In the genomic region with DNA sequence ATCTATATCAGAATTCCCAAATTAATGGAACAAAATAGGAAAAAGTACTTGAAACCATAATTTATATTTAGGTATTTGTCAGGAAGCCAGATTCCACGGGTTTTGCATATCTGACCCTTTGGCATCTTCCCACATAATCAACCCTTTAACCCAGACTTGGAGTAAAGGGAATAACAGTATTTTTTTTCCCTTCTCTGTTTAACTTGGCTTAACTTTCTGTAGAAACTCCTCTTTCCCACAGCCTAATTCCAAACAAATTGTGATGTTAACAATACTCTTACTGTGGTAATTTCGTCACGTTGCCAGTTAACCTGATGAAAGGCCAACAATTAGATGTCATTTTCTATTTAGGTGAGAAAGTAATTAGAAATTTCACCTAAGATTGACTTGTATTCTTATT, we compare ENCODE assay signal across 17 cellular contexts. TPM values are rescaled to one million over a fixed set of nuclear protein-coding genes. Genes with fewer than 3 reads are reported as not detected.
DNase-seq lines count a peak whose midpoint lies in the region; ATAC-seq, FAIRE-seq and TF ChIP-seq lines count a peak whose summit lies in the region.
"Had no signal": no experiment of that assay in that cellular context is flagged by ENCODE, and none has a peak within 500 bp of the region (broad histone marks: within the 10 kb centered on the region; RNA-seq: fewer than 3 reads in every experiment).

No MANE protein-coding gene starts in this region.

- H3K9me2 ChIP-seq in Karpas-422 (replicated peaks; ENCODE audit: insufficient read depth, low read length): no peaks in the 10 kb centered on the region

- FAIRE-seq in endothelial cell of umbilical vein (lab: Jason Lieb, UNC): no peak
- FAIRE-seq: RCC 7860 had no signal

- H3K79me2 ChIP-seq in Karpas-422 (ENCODE audit: low read length) (no peaks in the 10 kb centered on the region), endothelial cell of umbilical vein (ENCODE audit: control insufficient read depth, insufficient read depth, low read length) (no peaks in the 10 kb centered on the region)

- POLR2A ChIA-PET in endothelial cell of umbilical vein (lab: Charles Lee): no interaction called here

- intact Hi-C loops in endothelial cell of umbilical vein (cut with micrococcal nuclease) (no loop called here), left ventricle myocardium superior (cut with micrococcal nuclease) (no loop called here), Calu3 (cut with micrococcal nuclease; ENCODE audit: unreplicated experiment) (no loop called here)

- TF ChIP-seq CTCF in endothelial cell of umbilical vein (IDR thresholded peaks at IDR 0.05; ENCODE audit: extremely low read depth in 1 of 2, insufficient read depth in 1 of 2, low read depth in 1 of 2, low read length in 2 of 2): no peak
- no peak for TF ChIP-seq CTCF in Calu3 (IDR thresholded peaks at IDR 0.05; ENCODE audit: unreplicated experiment)

- no peaks in the 10 kb centered on the region for H3K9me3 Mint-ChIP-seq in Calu3 (ENCODE audit: low read depth, unreplicated experiment)
- H3K9me3 Mint-ChIP-seq: CD14-positive monocyte had no signal

- no peak for TF ChIP-seq POLR2A in endothelial cell of umbilical vein (IDR thresholded peaks at IDR 0.05; ENCODE audit: low read depth, low read length)

- H3K27ac ChIP-seq in Karpas-422 (ENCODE audit: low read length) (no peak overlapping the region), endothelial cell of umbilical vein (ENCODE audit: insufficient read depth, low read depth, low read length) (no peak overlapping the region)

- no peak overlapping the region for H3K27ac Mint-ChIP-seq in Calu3 (ENCODE audit: unreplicated experiment)
- H3K27ac Mint-ChIP-seq: CD14-positive monocyte had no signal

- H3K9me1 ChIP-seq in endothelial cell of umbilical vein (replicated peaks; ENCODE audit: control insufficient read depth, extremely low read depth, insufficient read depth, low read length): no peaks in the 10 kb centered on the region

- H2AFZ ChIP-seq in Karpas-422 (ENCODE audit: low read length): peak overlapping the region; percentile 41; the same call in 1 of the 2 replicates
- H2AFZ ChIP-seq in endothelial cell of umbilical vein (ENCODE audit: low read depth, low read length): no peak overlapping the region

- no peaks in the 10 kb centered on the region for H3K27me3 Mint-ChIP-seq in Calu3 (ENCODE audit: unreplicated experiment)

- CTCF ChIA-PET in endothelial cell of umbilical vein (lab: Charles Lee) (interaction anchor here (0.9 kb wide), 1 partner anchor 103 kb away, joined by 3 read pairs; no protein-coding TSS in a partner anchor), Calu3 (lab: Charles Lee) (no interaction called here)

- peak; percentile 78 for ATAC-seq in left ventricle myocardium superior

- no peaks in the 10 kb centered on the region for H4K20me1 ChIP-seq in Karpas-422 (ENCODE audit: insufficient read depth, low read depth, low read length)
- no peaks in the 10 kb centered on the region for H4K20me1 ChIP-seq in endothelial cell of umbilical vein (replicated peaks; ENCODE audit: control insufficient read depth, extremely low read depth, insufficient read depth, low read length)

- BruUV-seq in endothelial cell of umbilical vein (replicated peaks; lab: Mats Ljungman, UMichigan): no TSS peak
- no TSS peak for BruUV-seq in Calu3 (replicated peaks; lab: Mats Ljungman, UMichigan)

- H3K27me3 ChIP-seq in Karpas-422 (ENCODE audit: low read length) (no peaks in the 10 kb centered on the region), endothelial cell of umbilical vein (ENCODE audit: control insufficient read depth in 2 of 2, insufficient read depth in 2 of 2, low read length in 2 of 2) (no peaks in the 10 kb centered on the region)

- DNase-seq in EH (ENCODE audit: low read depth): peak; percentile 64
- DNase-seq in Karpas-422: no peak
- peak; percentile 95 for DNase-seq in endothelial cell of umbilical vein (ENCODE audit: low read depth, low spot score)
- no peak for DNase-seq in left ventricle myocardium superior
- DNase-seq in NCI-H524 treated with DMSO at 0.1 percent for 48 hours (lab: John Stamatoyannopoulos, UW): no peak
- no peak for DNase-seq in mucosa of gallbladder (ENCODE audit: low spot score)
- DNase-seq in NCI-H69 (lab: John Stamatoyannopoulos, UW): no peak
- no peak for DNase-seq in Calu3
- DNase-seq: AML-193, MM.1S, NCI-H1105, NCI-H187, NCI-H345, NCI-H526 treated with DMSO at 0.1 percent for 48 hours, SHP77 treated with DMSO at 0.1 percent for 48 hours had no signal

- H3K4me1 ChIP-seq in Karpas-422 (ENCODE audit: low read length) (peaks cover 66% of the 10 kb centered on the region), endothelial cell of umbilical vein (ENCODE audit: control insufficient read depth, extremely low read depth, insufficient read depth, low read length) (peaks cover 7% of the 10 kb centered on the region)

- H3K36me3 ChIP-seq in Karpas-422 (ENCODE audit: insufficient read depth, low read length) (no peaks in the 10 kb centered on the region), endothelial cell of umbilical vein (ENCODE audit: control insufficient read depth in 2 of 2, extremely low read depth in 1 of 2, insufficient read depth in 2 of 2, low read length in 2 of 2) (no peaks in the 10 kb centered on the region)

- no peaks in the 10 kb centered on the region for H3K36me3 Mint-ChIP-seq in Calu3 (ENCODE audit: insufficient read depth, unreplicated experiment)
- H3K36me3 Mint-ChIP-seq: CD14-positive monocyte had no signal

- H3K9ac ChIP-seq in Karpas-422 (ENCODE audit: low read length): no peak overlapping the region
- H3K9ac ChIP-seq in endothelial cell of umbilical vein (replicated peaks; ENCODE audit: extremely low read depth, insufficient read depth, low read length): no peak overlapping the region

- no peak overlapping the region for H3K4me3 Mint-ChIP-seq in Calu3 (ENCODE audit: low read depth, unreplicated experiment)
- H3K4me3 Mint-ChIP-seq: CD14-positive monocyte had no signal

- H3K4me2 ChIP-seq in Karpas-422 (ENCODE audit: low read depth, low read length, poor library complexity, severe bottlenecking) (no peak overlapping the region), endothelial cell of umbilical vein (ENCODE audit: insufficient read depth, low read length) (no peak overlapping the region)

- no peaks in the 10 kb centered on the region for H3K9me3 ChIP-seq in Karpas-422 (ENCODE audit: low read length)
- H3K9me3 ChIP-seq in endothelial cell of umbilical vein (replicated peaks; ENCODE audit: control insufficient read depth, insufficient read depth, low read length): no peaks in the 10 kb centered on the region

- dilution Hi-C loops in endothelial cell of umbilical vein (cut with MboI; ENCODE audit: extremely low pct_ligation_motif_present, low sequenced_read_pairs): no loop called here

- no peaks in the 10 kb centered on the region for H3K4me1 Mint-ChIP-seq in Calu3 (ENCODE audit: low read depth, unreplicated experiment)

- no peak overlapping the region for H3K4me3 ChIP-seq in Karpas-422 (ENCODE audit: low read length)
- H3K4me3 ChIP-seq in endothelial cell of umbilical vein (replicated peaks in 1 of 3; ENCODE audit: insufficient read depth in 1 of 3, low read depth in 1 of 3, low read length in 3 of 3): no peak overlapping the region

TF ChIP-seq in endothelial cell of umbilical vein, 7 proteins besides CTCF, POLR2A, EP300 and RAD21:
- TF ChIP-seq GATA2 (IDR thresholded peaks at IDR 0.05; ENCODE audit: insufficient read depth, insufficient read length, low read depth, low read length): no peak
- no peak for TF ChIP-seq EZH2 (IDR thresholded peaks at IDR 0.05; ENCODE audit: borderline replicate concordance, low read depth, low read length, severe bottlenecking)
- TF ChIP-seq, protein P1, sequence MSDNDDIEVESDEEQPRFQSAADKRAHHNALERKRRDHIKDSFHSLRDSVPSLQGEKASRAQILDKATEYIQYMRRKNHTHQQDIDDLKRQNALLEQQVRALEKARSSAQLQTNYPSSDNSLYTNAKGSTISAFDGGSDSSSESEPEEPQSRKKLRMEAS (IDR thresholded peaks at IDR 0.05; ENCODE audit: insufficient read depth, insufficient read length): no peak

RNA-seq across cellular contexts. Expression of a gene that starts 49.3 kb away (rescaled TPM):
- total RNA-seq in Karpas-422 (2014; rRNA removed; shearing (Covaris generic); ENCODE audit: low replicate concordance): 3.0 and 6.1 TPM in 2 replicates
- total RNA-seq in endothelial cell of umbilical vein (4.4 and 7.5 TPM in 2 replicates), left ventricle myocardium superior (106 TPM), mucosa of gallbladder (20.0 TPM), Calu3 (2022) (19.0 and 23.6 TPM in 2 replicates)
- 1.2 and 1.3 TPM in 2 replicates for polyA plus RNA-seq in endothelial cell of umbilical vein
- 0.71 and 0.90 TPM in 2 replicates for polyA plus RNA-seq in endothelial cell of umbilical vein (2011; cell fraction: cytosol; rRNA removed)
- polyA plus RNA-seq in endothelial cell of umbilical vein (2011; cell fraction: nucleus; rRNA removed): 1.2 and 2.3 TPM in 2 replicates
- 0.05 TPM in 1 of 2 replicates, not detected in the other for polyA plus RNA-seq in endothelial cell of umbilical vein (2012)
- 2.4 and 3.8 TPM in 2 replicates for polyA minus RNA-seq in endothelial cell of umbilical vein
- not detected for polyA minus RNA-seq in endothelial cell of umbilical vein (2011; cell fraction: cytosol; rRNA and poly(A)+ RNA removed)
- polyA minus RNA-seq in endothelial cell of umbilical vein (2011; cell fraction: nucleus; rRNA and poly(A)+ RNA removed): 2.6 and 3.8 TPM in 2 replicates

Comparison
In these comparisons a context has a peak if more than half of its experiments do, and no peak if none do; other contexts are left out.
1. DNase-seq: peak in EH (single experiment) and endothelial cell of umbilical vein (single experiment); none in Karpas-422 (single experiment), left ventricle myocardium superior (single experiment), NCI-H524 treated with DMSO at 0.1 percent for 48 hours (single experiment), mucosa of gallbladder (single experiment), NCI-H69 (single experiment) and Calu3 (single experiment).